Comparison of ENCODE assay signal across 1 cellular context in the genomic region with DNA sequence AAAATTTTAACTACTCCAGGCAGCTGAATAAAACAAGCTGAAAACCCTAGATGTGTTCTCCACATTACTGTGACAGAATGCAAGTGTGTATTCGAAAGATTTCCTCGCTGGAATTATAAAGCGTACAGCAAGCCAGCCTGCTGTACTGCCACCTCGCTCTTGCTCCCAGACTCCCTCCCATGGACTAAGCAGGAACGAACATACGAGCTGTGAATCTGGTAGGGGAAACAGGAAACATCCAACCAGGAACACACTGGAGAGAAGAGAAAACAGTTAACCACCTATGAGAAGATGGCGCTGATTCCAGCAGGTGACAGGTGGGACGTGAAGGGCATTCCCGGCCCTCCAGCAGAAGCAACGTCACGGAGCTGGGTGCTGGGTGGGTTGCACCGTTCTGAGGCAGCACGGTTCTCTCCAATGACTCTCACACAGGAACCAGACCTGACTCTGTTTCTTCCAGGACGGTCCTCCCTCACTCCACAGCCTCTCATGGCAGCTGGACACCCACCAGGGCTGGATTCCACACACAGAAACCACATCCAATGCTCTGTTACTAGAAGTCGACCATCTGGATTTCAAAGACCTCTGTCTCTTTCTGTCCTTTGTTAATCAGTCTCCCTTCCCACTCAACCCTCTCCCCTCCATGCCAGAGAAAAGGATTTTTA.
A peak's percentile ranks its signal among the peaks of the same experiment; 100 is the strongest.
TF ChIP-seq lines count a peak whose summit lies in the region.

No MANE protein-coding gene starts in this region.

TF ChIP-seq in HepG2, 621 proteins besides CTCF, POLR2A, EP300 and RAD21 (continued from another document):
- TF ChIP-seq ARID2 (CRISPR knock-in tag; IDR thresholded peaks at IDR 0.05; ENCODE audit: borderline replicate concordance) (no peak), HDAC1 (CRISPR knock-in tag; IDR thresholded peaks at IDR 0.05) (no peak), ZNF891 (CRISPR knock-in tag; IDR thresholded peaks at IDR 0.05) (no peak), STAG1 (CRISPR knock-in tag; IDR thresholded peaks at IDR 0.05) (peak; percentile 14; the same call in 1 of the 2 replicates), RARG (CRISPR knock-in tag; IDR thresholded peaks at IDR 0.05; ENCODE audit: low read depth) (no peak), SMC3 (IDR thresholded peaks at IDR 0.05; ENCODE audit: low read length) (peak; percentile 22; the same call in 1 of the 2 replicates), ZBTB20 (CRISPR knock-in tag; IDR thresholded peaks at IDR 0.05; ENCODE audit: borderline replicate concordance, low read depth) (no peak), HIVEP1 (CRISPR knock-in tag; IDR thresholded peaks at IDR 0.05) (no peak)
- TF ChIP-seq, protein P1, sequence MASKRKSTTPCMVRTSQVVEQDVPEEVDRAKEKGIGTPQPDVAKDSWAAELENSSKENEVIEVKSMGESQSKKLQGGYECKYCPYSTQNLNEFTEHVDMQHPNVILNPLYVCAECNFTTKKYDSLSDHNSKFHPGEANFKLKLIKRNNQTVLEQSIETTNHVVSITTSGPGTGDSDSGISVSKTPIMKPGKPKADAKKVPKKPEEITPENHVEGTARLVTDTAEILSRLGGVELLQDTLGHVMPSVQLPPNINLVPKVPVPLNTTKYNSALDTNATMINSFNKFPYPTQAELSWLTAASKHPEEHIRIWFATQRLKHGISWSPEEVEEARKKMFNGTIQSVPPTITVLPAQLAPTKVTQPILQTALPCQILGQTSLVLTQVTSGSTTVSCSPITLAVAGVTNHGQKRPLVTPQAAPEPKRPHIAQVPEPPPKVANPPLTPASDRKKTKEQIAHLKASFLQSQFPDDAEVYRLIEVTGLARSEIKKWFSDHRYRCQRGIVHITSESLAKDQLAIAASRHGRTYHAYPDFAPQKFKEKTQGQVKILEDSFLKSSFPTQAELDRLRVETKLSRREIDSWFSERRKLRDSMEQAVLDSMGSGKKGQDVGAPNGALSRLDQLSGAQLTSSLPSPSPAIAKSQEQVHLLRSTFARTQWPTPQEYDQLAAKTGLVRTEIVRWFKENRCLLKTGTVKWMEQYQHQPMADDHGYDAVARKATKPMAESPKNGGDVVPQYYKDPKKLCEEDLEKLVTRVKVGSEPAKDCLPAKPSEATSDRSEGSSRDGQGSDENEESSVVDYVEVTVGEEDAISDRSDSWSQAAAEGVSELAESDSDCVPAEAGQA (IDR thresholded peaks at IDR 0.05; ENCODE audit: low read depth), result no peak
- TF ChIP-seq, protein P1 (CRISPR knock-in tag; IDR thresholded peaks at IDR 0.05; ENCODE audit: borderline replicate concordance), result no peak
- TF ChIP-seq, protein P2, sequence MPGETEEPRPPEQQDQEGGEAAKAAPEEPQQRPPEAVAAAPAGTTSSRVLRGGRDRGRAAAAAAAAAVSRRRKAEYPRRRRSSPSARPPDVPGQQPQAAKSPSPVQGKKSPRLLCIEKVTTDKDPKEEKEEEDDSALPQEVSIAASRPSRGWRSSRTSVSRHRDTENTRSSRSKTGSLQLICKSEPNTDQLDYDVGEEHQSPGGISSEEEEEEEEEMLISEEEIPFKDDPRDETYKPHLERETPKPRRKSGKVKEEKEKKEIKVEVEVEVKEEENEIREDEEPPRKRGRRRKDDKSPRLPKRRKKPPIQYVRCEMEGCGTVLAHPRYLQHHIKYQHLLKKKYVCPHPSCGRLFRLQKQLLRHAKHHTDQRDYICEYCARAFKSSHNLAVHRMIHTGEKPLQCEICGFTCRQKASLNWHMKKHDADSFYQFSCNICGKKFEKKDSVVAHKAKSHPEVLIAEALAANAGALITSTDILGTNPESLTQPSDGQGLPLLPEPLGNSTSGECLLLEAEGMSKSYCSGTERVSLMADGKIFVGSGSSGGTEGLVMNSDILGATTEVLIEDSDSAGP (CRISPR knock-in tag; IDR thresholded peaks at IDR 0.05; ENCODE audit: borderline replicate concordance), result peak; percentile 27; the same call in 1 of the 2 replicates
- TF ChIP-seq, protein P3, sequence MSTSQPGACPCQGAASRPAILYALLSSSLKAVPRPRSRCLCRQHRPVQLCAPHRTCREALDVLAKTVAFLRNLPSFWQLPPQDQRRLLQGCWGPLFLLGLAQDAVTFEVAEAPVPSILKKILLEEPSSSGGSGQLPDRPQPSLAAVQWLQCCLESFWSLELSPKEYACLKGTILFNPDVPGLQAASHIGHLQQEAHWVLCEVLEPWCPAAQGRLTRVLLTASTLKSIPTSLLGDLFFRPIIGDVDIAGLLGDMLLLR (CRISPR knock-in tag; IDR thresholded peaks at IDR 0.05), result no peak
TF ChIP-seq in HepG2: peak in this region for 3.
